1 cellular context compared by ENCODE assay signal in genomic region chr9:134299068-134299467, GRCh38.
TF ChIP-seq lines count a peak whose summit lies in the region.

No MANE protein-coding gene starts in this region.

TF ChIP-seq in K562, 482 proteins besides CTCF, POLR2A, EP300 and RAD21 (continued from another document):
- TF ChIP-seq RAD51 (IDR thresholded peaks at IDR 0.05; ENCODE audit: borderline replicate concordance, low read depth) (peak; percentile 86), USF1 (CRISPR knock-in tag; IDR thresholded peaks at IDR 0.05) (peak; percentile 39; the same call in 1 of the 2 replicates), ZNF668 (CRISPR knock-in tag; IDR thresholded peaks at IDR 0.05) (no peak), IRF2 (CRISPR knock-in tag; IDR thresholded peaks at IDR 0.05) (no peak)
